ENCODE assay signal across 1 cellular context in the genomic region with DNA sequence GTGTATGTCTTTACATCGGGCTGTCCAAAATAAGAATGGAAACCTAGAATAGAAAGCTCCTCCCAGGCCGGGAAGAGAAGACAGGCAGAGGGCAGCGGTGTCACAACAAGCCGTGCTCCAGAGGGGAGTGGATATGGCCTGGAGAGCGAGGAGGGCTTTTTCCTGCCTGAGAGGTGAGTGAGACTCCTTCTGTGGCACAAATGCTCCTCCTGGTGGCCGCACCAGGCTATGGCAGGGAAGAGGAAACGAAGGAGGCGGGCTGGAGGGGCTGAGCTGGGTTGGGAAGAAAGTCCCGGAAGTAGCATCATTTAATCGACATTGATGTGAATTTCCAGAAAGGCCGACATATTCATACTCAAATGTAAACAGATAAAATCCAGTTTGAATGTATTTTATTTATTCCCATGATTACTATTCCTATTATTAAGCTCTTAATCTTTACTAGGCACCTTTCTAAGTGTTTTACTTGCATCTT.
TF ChIP-seq lines count a peak whose summit lies in the region.

No MANE protein-coding gene starts in this region.

TF ChIP-seq in GM12878, 131 proteins besides CTCF, POLR2A, EP300 and RAD21 (continued from another document):
- TF ChIP-seq, protein P1, sequence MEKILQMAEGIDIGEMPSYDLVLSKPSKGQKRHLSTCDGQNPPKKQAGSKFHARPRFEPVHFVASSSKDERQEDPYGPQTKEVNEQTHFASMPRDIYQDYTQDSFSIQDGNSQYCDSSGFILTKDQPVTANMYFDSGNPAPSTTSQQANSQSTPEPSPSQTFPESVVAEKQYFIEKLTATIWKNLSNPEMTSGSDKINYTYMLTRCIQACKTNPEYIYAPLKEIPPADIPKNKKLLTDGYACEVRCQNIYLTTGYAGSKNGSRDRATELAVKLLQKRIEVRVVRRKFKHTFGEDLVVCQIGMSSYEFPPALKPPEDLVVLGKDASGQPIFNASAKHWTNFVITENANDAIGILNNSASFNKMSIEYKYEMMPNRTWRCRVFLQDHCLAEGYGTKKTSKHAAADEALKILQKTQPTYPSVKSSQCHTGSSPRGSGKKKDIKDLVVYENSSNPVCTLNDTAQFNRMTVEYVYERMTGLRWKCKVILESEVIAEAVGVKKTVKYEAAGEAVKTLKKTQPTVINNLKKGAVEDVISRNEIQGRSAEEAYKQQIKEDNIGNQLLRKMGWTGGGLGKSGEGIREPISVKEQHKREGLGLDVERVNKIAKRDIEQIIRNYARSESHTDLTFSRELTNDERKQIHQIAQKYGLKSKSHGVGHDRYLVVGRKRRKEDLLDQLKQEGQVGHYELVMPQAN (conservative IDR thresholded peaks at IDR 0.05): no peak
- TF ChIP-seq IRF4 (IDR thresholded peaks at IDR 0.05; ENCODE audit: low read depth, low read length) (0 out of 2 replicates have a peak, but pooled peaks have one; percentile 16), DPF2 (IDR thresholded peaks at IDR 0.05) (no peak), RBBP5 (conservative IDR thresholded peaks at IDR 0.05) (no peak)
TF ChIP-seq in GM12878: peak in this region for 7.
